In the genomic region with DNA sequence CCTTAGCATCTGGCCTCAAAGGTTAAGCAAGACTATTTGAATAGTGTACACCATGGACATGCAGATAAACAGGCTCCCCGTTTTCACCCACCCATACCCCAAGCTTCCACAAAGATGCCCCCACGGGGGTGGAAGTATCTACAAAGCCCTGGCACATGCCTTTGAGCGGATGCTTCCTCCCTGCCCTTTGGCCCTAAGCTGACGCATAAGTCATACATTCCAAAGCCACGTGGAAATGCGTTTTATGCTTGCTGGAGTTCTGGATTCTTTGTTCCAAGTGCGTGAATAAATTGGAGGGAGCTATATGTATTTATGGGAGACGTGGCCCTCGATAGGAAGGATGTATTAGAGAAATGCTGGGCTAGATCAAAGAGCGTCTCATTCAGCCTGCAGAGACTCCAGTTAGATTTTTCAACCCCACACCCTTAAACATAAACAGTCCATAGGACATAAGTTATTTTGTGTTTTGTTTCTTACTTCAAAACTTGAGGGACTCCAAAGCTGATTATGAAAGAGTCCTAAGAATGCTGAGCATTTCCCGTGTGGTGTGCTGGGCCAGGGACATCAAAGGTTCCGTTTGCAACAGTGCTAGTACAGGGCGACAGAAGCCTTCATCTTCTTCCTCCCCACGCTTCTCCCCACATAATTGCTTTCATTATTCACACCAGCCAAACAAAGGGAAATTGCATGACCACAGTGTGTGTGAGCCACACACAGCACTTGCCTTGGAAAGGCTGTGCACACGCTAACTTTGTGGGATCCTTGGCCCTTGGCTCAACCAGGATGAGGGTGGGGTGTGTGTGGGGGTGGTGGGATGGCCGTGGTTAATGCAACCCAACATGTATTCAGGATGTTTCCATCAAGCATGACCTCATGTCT, we compare ENCODE assay signal across 8 cellular contexts.
A peak's percentile ranks its signal among the peaks of the same experiment; 100 is the strongest.
DNase-seq lines count a peak whose midpoint lies in the region; ATAC-seq, FAIRE-seq and TF ChIP-seq lines count a peak whose summit lies in the region.

No MANE protein-coding gene starts in this region.

- POLR2A ChIA-PET in WTC11 (lab: Charles Lee), result no interaction called here
- POLR2A ChIA-PET in RWPE1 (lab: Yijun Ruan, JAX; ENCODE audit: low non-redundant PET), result no interaction called here

- no peak overlapping the region for H3K27ac Mint-ChIP-seq in WTC11

- no peaks in the 10 kb centered on the region for H3K9me3 Mint-ChIP-seq in WTC11

- peaks cover 0 to 10% of the 10 kb centered on the region in 2 donors for H3K4me1 ChIP-seq in small intestine (ENCODE audit: control insufficient read depth in 2 of 2, insufficient read depth in 1 of 2, low read depth in 1 of 2, low read length in 1 of 2)

- H3K4me3 ChIP-seq in HFF-Myc (replicated peaks; ENCODE audit: low read depth, low read length), result no peak overlapping the region
- peak overlapping the region in 1 of 2 donors; percentile 16 for H3K4me3 ChIP-seq in foreskin fibroblast (ENCODE audit: low read depth in 1 of 2, low read length in 2 of 2)
- no peak overlapping the region for H3K4me3 ChIP-seq in small intestine (ENCODE audit: low read depth in 1 of 2, low read length in 2 of 2)

- no peaks in the 10 kb centered on the region; the same call in 1 of the 2 replicates for H3K27me3 Mint-ChIP-seq in WTC11 (ENCODE audit: low read depth)

- DNase-seq in HFF-Myc (ENCODE audit: extremely low read depth, low read depth), result peak; percentile 82
- DNase-seq in WTC11 (ENCODE audit: low spot score), result no peak
- peak; percentile 88 to 89 for DNase-seq in foreskin fibroblast
- DNase-seq in small intestine, result peak; percentile 62
- no peak for DNase-seq in C1 segment of cervical spinal cord (lab: John Stamatoyannopoulos, UW)
- DNase-seq in RWPE1 (ENCODE audit: low spot score), result no peak

- CTCF ChIA-PET in WTC11 (lab: Charles Lee), result interaction anchor here (1.0 to 1.5 kb wide), 2 partner anchors 16 to 56 kb away, joined by 3 to 4 read pairs; no protein-coding TSS in a partner anchor
- CTCF ChIA-PET in RWPE1 (lab: Yijun Ruan, JAX), result interaction anchor here (0.6 kb wide), 1 partner anchor 53 kb away, joined by 3 read pairs; no protein-coding TSS in a partner anchor

- no peak for ATAC-seq in WTC11
- ATAC-seq in GM19395 (IDR thresholded peaks at IDR 0.05; ENCODE audit: unreplicated experiment), result no peak
- no peak for ATAC-seq in GM21717 (IDR thresholded peaks at IDR 0.05; ENCODE audit: unreplicated experiment)

- no peak for FAIRE-seq in small intestine (lab: Jason Lieb, UNC)

- no peaks in the 10 kb centered on the region for H3K9me3 ChIP-seq in small intestine (ENCODE audit: control insufficient read depth, low read depth)

- peaks cover 12% of the 10 kb centered on the region for H3K4me1 Mint-ChIP-seq in WTC11

- 39 to 45% (median 42%) methylated on average over 16 of the region's 16 CpGs for WGBS in small intestine, 3 donors

- H3K36me3 ChIP-seq in small intestine (ENCODE audit: control insufficient read depth in 2 of 2, insufficient read depth in 2 of 2, low read length in 2 of 2), result no peaks in the 10 kb centered on the region

- H3K36me3 Mint-ChIP-seq in WTC11, result no peaks in the 10 kb centered on the region

- H3K27me3 ChIP-seq in small intestine (ENCODE audit: control insufficient read depth in 2 of 2, insufficient read depth in 2 of 2, low read length in 2 of 2), result no peaks in the 10 kb centered on the region

- no peak overlapping the region for H3K4me3 Mint-ChIP-seq in WTC11

- peak overlapping the region in 1 of 2 donors; percentile 78 for H3K27ac ChIP-seq in small intestine (ENCODE audit: low read depth in 1 of 2, low read length in 1 of 2)
- H3K27ac ChIP-seq in RWPE1, result no peak overlapping the region

- TF ChIP-seq CTCF in HFF-Myc (IDR thresholded peaks at IDR 0.05; ENCODE audit: low read depth, low read length, missing control alignments), result no peak
- TF ChIP-seq CTCF in WTC11 (IDR thresholded peaks at IDR 0.05), result no peak
- TF ChIP-seq CTCF in foreskin fibroblast (IDR thresholded peaks at IDR 0.05; ENCODE audit: low read depth, low read length), result no peak
- no peak for TF ChIP-seq CTCF in RWPE1 (conservative IDR thresholded peaks at IDR 0.05; ENCODE audit: low read depth)

TF ChIP-seq in WTC11, 78 proteins besides CTCF, POLR2A, EP300 and RAD21:
- TF ChIP-seq GABPB1 (CRISPR knock-in tag; IDR thresholded peaks at IDR 0.05), result peak; percentile 82
- TF ChIP-seq, protein P1, sequence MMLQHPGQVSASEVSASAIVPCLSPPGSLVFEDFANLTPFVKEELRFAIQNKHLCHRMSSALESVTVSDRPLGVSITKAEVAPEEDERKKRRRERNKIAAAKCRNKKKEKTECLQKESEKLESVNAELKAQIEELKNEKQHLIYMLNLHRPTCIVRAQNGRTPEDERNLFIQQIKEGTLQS (CRISPR knock-in tag; conservative IDR thresholded peaks at IDR 0.05), result no peak

Comparison
In these comparisons a context has a peak if more than half of its experiments do, and no peak if none do; other contexts are left out.
1. DNase-seq: peak in HFF-Myc (single experiment), foreskin fibroblast (2 of 2) and small intestine (single experiment); none in WTC11 (single experiment), C1 segment of cervical spinal cord (0 of 14) and RWPE1 (single experiment).